ENCODE assay signal across 10 cellular contexts in the genomic region with DNA sequence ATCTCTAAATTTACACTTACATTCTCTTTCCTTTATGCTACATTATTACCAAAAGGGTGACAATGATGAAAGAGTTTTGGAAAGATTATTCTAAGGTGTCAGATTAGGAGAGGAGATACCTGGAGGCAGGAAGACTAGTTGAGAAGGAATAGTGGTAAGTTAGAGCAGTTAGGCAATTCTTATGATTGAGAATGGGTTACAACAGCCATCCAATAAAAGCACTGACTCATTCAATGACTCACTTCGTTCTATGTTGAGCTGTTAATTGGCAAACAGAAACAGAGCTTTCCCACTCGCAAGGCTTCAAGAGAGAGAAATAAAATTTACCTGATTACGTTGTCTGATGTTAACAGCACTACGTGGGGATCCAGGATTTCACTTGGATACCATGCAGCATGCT. TPM values are rescaled to one million over a fixed set of nuclear protein-coding genes. Genes with fewer than 3 reads are reported as not detected.
A peak's percentile ranks its signal among the peaks of the same experiment; 100 is the strongest.
DNase-seq lines count a peak whose midpoint lies in the region; ATAC-seq and TF ChIP-seq lines count a peak whose summit lies in the region.
"Had no signal": no experiment of that assay in that cellular context is flagged by ENCODE, and none has a peak within 500 bp of the region (broad histone marks: within the 10 kb centered on the region; RNA-seq: fewer than 3 reads in every experiment).

No MANE protein-coding gene starts in this region.

- POLR2A ChIA-PET in PC-9 (lab: Charles Lee; ENCODE audit: unreplicated experiment), result interaction anchor here (0.6 kb wide), 2 partner anchors 218 to 624 kb away, joined by 5 to 12 read pairs; no protein-coding TSS in a partner anchor
- POLR2A ChIA-PET in CD8-positive, alpha-beta T cell (lab: Charles Lee), result interaction anchor here (0.9 kb wide), 1 partner anchor 73 kb away, joined by 3 read pairs; a partner anchor contains a TSS

- ATAC-seq in HG03432 (IDR thresholded peaks at IDR 0.05; ENCODE audit: unreplicated experiment) (no peak), GM19328 (IDR thresholded peaks at IDR 0.05; ENCODE audit: unreplicated experiment) (no peak)
- no peak for ATAC-seq in CD8-positive, alpha-beta T cell

- no peaks in the 10 kb centered on the region for H3K27me3 ChIP-seq in PC-9 (ENCODE audit: insufficient read depth, low read depth)
- no peaks in the 10 kb centered on the region for H3K27me3 ChIP-seq in esophagus (ENCODE audit: control insufficient read depth in 1 of 2, insufficient read depth in 2 of 2, low read length in 2 of 2)
- no peaks in the 10 kb centered on the region for H3K27me3 ChIP-seq in smooth muscle cell (ENCODE audit: low read depth)
- H3K27me3 ChIP-seq in CD8-positive, alpha-beta T cell (ENCODE audit: insufficient read depth, low read length), result no peaks in the 10 kb centered on the region

- H4K20me1 ChIP-seq in PC-9 (ENCODE audit: insufficient read depth), result peaks cover 15% of the 10 kb centered on the region
- H4K20me1 ChIP-seq in smooth muscle cell (ENCODE audit: low read depth), result peaks cover 24% of the 10 kb centered on the region

- H3K4me3 Mint-ChIP-seq in CD8-positive, alpha-beta T cell, result no peak overlapping the region

- no peak for TF ChIP-seq CTCF in PC-9 (conservative IDR thresholded peaks at IDR 0.05)
- TF ChIP-seq CTCF in smooth muscle cell (IDR thresholded peaks at IDR 0.05; ENCODE audit: borderline replicate concordance, insufficient read depth, poor library complexity, severe bottlenecking), result no peak
- TF ChIP-seq CTCF in CD8-positive, alpha-beta T cell (IDR thresholded peaks at IDR 0.05), result no peak

- no TSS peak for BruUV-seq in PC-9 (replicated peaks; lab: Mats Ljungman, UMichigan)

- H3K4me2 ChIP-seq in PC-9 (peak overlapping the region; percentile 64), smooth muscle cell (peak overlapping the region; percentile 61)

- H3K36me3 Mint-ChIP-seq in CD8-positive, alpha-beta T cell, result peaks cover 68% of the 10 kb centered on the region

- H3K79me2 ChIP-seq in PC-9 (ENCODE audit: low read depth), result peaks cover 76% of the 10 kb centered on the region
- peaks cover 35% of the 10 kb centered on the region for H3K79me2 ChIP-seq in smooth muscle cell (ENCODE audit: low read depth)

- peak overlapping the region; percentile 59 for H3K9ac ChIP-seq in smooth muscle cell (ENCODE audit: low read depth)

- peak overlapping the region; percentile 94 for H3K27ac ChIP-seq in PC-9
- peak overlapping the region; percentile 37 to 47 for H3K27ac ChIP-seq in esophagus (ENCODE audit: low read depth in 2 of 2, low read length in 1 of 2)
- H3K27ac ChIP-seq in smooth muscle cell (ENCODE audit: low read depth), result peak overlapping the region; percentile 87
- H3K27ac ChIP-seq in CD8-positive, alpha-beta T cell (ENCODE audit: low read depth, low read length), result no peak overlapping the region

- peaks cover 51% of the 10 kb centered on the region for H3K4me1 Mint-ChIP-seq in CD8-positive, alpha-beta T cell (ENCODE audit: low read depth)

- H3F3A ChIP-seq in PC-9 (ENCODE audit: insufficient read depth, low read depth) (peaks cover 50% of the 10 kb centered on the region), smooth muscle cell (ENCODE audit: low read depth) (peaks cover 7% of the 10 kb centered on the region)

- H3K9me2 ChIP-seq in PC-9 (ENCODE audit: insufficient read depth), result no peaks in the 10 kb centered on the region

- H3K9me3 ChIP-seq in PC-9 (ENCODE audit: insufficient read depth, low read depth), result no peaks in the 10 kb centered on the region
- H3K9me3 ChIP-seq in esophagus (ENCODE audit: control insufficient read depth in 2 of 2, insufficient read depth in 1 of 2, low read depth in 1 of 2, low read length in 1 of 2), result no peaks in the 10 kb centered on the region
- no peaks in the 10 kb centered on the region for H3K9me3 ChIP-seq in smooth muscle cell (replicated peaks; ENCODE audit: low read depth)
- H3K9me3 ChIP-seq in CD8-positive, alpha-beta T cell (ENCODE audit: low read length), result no peaks in the 10 kb centered on the region

- H2AFZ ChIP-seq in PC-9 (no peak overlapping the region), smooth muscle cell (ENCODE audit: low read depth) (no peak overlapping the region)

- CTCF ChIA-PET in PC-9 (lab: Charles Lee), result interaction anchor here (1.4 kb wide), 1 partner anchor 26 kb away, joined by 6 read pairs; a partner anchor contains a TSS
- CTCF ChIA-PET in CD8-positive, alpha-beta T cell (lab: Charles Lee), result interaction anchor here (0.6 kb wide), 1 partner anchor 1815 kb away, joined by 3 read pairs; no protein-coding TSS in a partner anchor

- no peaks in the 10 kb centered on the region for H3K9me3 Mint-ChIP-seq in CD8-positive, alpha-beta T cell

- intact Hi-C loops in PC-9 (cut with micrococcal nuclease; ENCODE audit: unreplicated experiment), result loop anchor here (10.0 kb wide), 1 partner anchor 169 kb away; no protein-coding TSS in a partner anchor
- intact Hi-C loops in CD8-positive, alpha-beta T cell (cut with DNase I, micrococcal nuclease), result loop anchor here in 1 of 2 experiments (10.0 kb wide), 1 partner anchor 1269 kb away; a partner anchor contains a TSS

- H3K4me3 ChIP-seq in PC-9 (0 out of 2 replicates have a peak overlapping the region, but pooled peaks have one; percentile 10), esophagus (ENCODE audit: low read depth in 1 of 2, low read length in 2 of 2) (no peak overlapping the region), smooth muscle cell (no peak overlapping the region)
- H3K4me3 ChIP-seq in CD8-positive, alpha-beta T cell (ENCODE audit: low read depth, low read length), result no peak overlapping the region

- no peak overlapping the region for H3K27ac Mint-ChIP-seq in CD8-positive, alpha-beta T cell

- 31 to 51% methylated on average over 4 of the region's 4 CpGs for WGBS in esophagus, 2 donors
- WGBS in smooth muscle cell (ENCODE audit: low lambda C conversion rate), result 10% methylated on average over 4 of the region's 4 CpGs

- no peaks in the 10 kb centered on the region for H3K27me3 Mint-ChIP-seq in CD8-positive, alpha-beta T cell (ENCODE audit: low read depth)

- DNase-seq in H4 (ENCODE audit: low spot score), result peak; percentile 42
- DNase-seq in PC-9, result peak in 1 of 2 experiments; percentile 94
- no peak for DNase-seq in smooth muscle cell (lab: John Stamatoyannopoulos, UW; ENCODE audit: unreplicated experiment)
- no peak for DNase-seq in CD8-positive, alpha-beta T cell
- DNase-seq in activated effector memory CD4-positive, alpha-beta T cell treated with anti-CD3 and anti-CD28 coated beads, Interleukin-2, amount 50 U/mL, for 16 hours, result no peak
- DNase-seq: NCI-H524 treated with DMSO at 0.1 percent for 48 hours, posterior cingulate gyrus had no signal

- H3K4me1 ChIP-seq in PC-9 (replicated peaks; ENCODE audit: insufficient read depth) (peaks cover 45% of the 10 kb centered on the region), esophagus (ENCODE audit: control insufficient read depth in 2 of 2, insufficient read depth in 2 of 2, low read length in 1 of 2) (peaks cover 0 to 2% of the 10 kb centered on the region in 2 donors), smooth muscle cell (ENCODE audit: low read depth) (peaks cover 11% of the 10 kb centered on the region)
- H3K4me1 ChIP-seq in CD8-positive, alpha-beta T cell (ENCODE audit: insufficient read depth, low read length), result peaks cover 30% of the 10 kb centered on the region

- peaks cover 70% of the 10 kb centered on the region for H3K36me3 ChIP-seq in PC-9 (ENCODE audit: low read depth)
- H3K36me3 ChIP-seq in esophagus (ENCODE audit: control insufficient read depth in 2 of 2, insufficient read depth in 2 of 2, low read length in 1 of 2), result peaks cover 4 to 8% of the 10 kb centered on the region in 2 donors
- H3K36me3 ChIP-seq in smooth muscle cell (ENCODE audit: low read depth), result peaks cover 19% of the 10 kb centered on the region
- H3K36me3 ChIP-seq in CD8-positive, alpha-beta T cell (ENCODE audit: insufficient read depth, low read length), result peaks cover 51% of the 10 kb centered on the region

RNA-seq across cellular contexts. Expression of a gene that starts 5.8 kb away (rescaled TPM):
- total RNA-seq in H4 (2014; rRNA removed; shearing (Covaris generic)), result 90.5 and 127 TPM in 2 replicates
- total RNA-seq in PC-9 (2021), result 88.6 and 93.1 TPM in 2 replicates
- polyA plus RNA-seq in esophagus, result 10 to 100 TPM; 55.3 to 65.7 TPM
- 44.2 and 47.4 TPM in 2 replicates for total RNA-seq in smooth muscle cell
- polyA plus RNA-seq in smooth muscle cell, result 31.2 and 42.4 TPM in 2 replicates
- total RNA-seq in CD8-positive, alpha-beta T cell, result 100 to 1,000 TPM; 149 to 156 TPM

RNA-seq across cellular contexts. Expression of a gene that starts 6.3 kb away (rescaled TPM):
- 34.8 and 43.2 TPM in 2 replicates for total RNA-seq in H4 (2014; rRNA removed; shearing (Covaris generic))
- 56.3 and 70.2 TPM in 2 replicates for total RNA-seq in PC-9 (2021)
- polyA plus RNA-seq in esophagus, result 10 to 100 TPM; 22.1 to 23.9 TPM
- 42.8 and 56.0 TPM in 2 replicates for total RNA-seq in smooth muscle cell
- polyA plus RNA-seq in smooth muscle cell, result 28.8 and 39.1 TPM in 2 replicates
- 10 to 100 TPM; 75.2 to 80.0 TPM for total RNA-seq in CD8-positive, alpha-beta T cell

RNA-seq across cellular contexts. Expression of a gene that starts 25.3 kb away (rescaled TPM):
- 273 and 317 TPM in 2 replicates for total RNA-seq in H4 (2014; rRNA removed; shearing (Covaris generic))
- 206 and 230 TPM in 2 replicates for total RNA-seq in PC-9 (2021)
- polyA plus RNA-seq in esophagus, result 100 to 1,000 TPM; 118 to 204 TPM
- total RNA-seq in smooth muscle cell, result 110 and 121 TPM in 2 replicates
- polyA plus RNA-seq in smooth muscle cell, result 120 and 122 TPM in 2 replicates
- 10 to 100 TPM; 72.0 to 79.9 TPM for total RNA-seq in CD8-positive, alpha-beta T cell

RNA-seq across cellular contexts. Expression of a gene that starts 55.1 kb away (rescaled TPM):
- total RNA-seq in H4 (2014; rRNA removed; shearing (Covaris generic)), result 3.9 and 5.8 TPM in 2 replicates
- total RNA-seq in PC-9 (2021) (25.4 and 28.1 TPM in 2 replicates), smooth muscle cell (6.0 and 6.2 TPM in 2 replicates)
- polyA plus RNA-seq in esophagus (1 to 10 TPM; 5.0 to 5.2 TPM), smooth muscle cell (1.6 and 2.0 TPM in 2 replicates)
- total RNA-seq in CD8-positive, alpha-beta T cell, result 1 to 10 TPM; 3.1 to 3.4 TPM
